Comparison of ENCODE assay signal across 14 cellular contexts in genomic region chr20:31470946-31471345, GRCh38. TPM values are rescaled to one million over a fixed set of nuclear protein-coding genes. Genes with fewer than 3 reads are reported as not detected.
DNase-seq lines count a peak whose midpoint lies in the region; ATAC-seq and TF ChIP-seq lines count a peak whose summit lies in the region.
"Not testable (repeated sequence)": the region's sequence is repeated elsewhere in the genome, so short reads cannot be mapped to it uniquely, and the experiment has no call there.
"Had no signal": no experiment of that assay in that cellular context is flagged by ENCODE, and none has a peak within 500 bp of the region (broad histone marks: within the 10 kb centered on the region; RNA-seq: fewer than 3 reads in every experiment).

No MANE protein-coding gene starts in this region.

- ATAC-seq in RWPE2 (ENCODE audit: low read depth), result not testable (repeated sequence)

- peaks cover 24% of the 10 kb centered on the region for H3K36me3 Mint-ChIP-seq in glutamatergic neuron (ENCODE audit: unreplicated experiment)

- H3K27me3 ChIP-seq in RWPE2 (ENCODE audit: insufficient read depth, poor library complexity, severe bottlenecking), result not testable (repeated sequence)

- not testable (repeated sequence) for H3K4me3 ChIP-seq in RWPE2 (ENCODE audit: severe bottlenecking)

- not testable (repeated sequence) for H3K4me1 ChIP-seq in RWPE2 (ENCODE audit: insufficient read depth, poor library complexity, severe bottlenecking)

- not testable (repeated sequence) for H3K4me1 Mint-ChIP-seq in glutamatergic neuron (ENCODE audit: low read depth, unreplicated experiment)

- TF ChIP-seq CTCF in RWPE2 (IDR thresholded peaks at IDR 0.05; ENCODE audit: poor library complexity, severe bottlenecking); glutamatergic neuron (IDR thresholded peaks at IDR 0.05; ENCODE audit: partially characterized antibody, unreplicated experiment): not testable (repeated sequence)

- not testable (repeated sequence) for H3K9me3 ChIP-seq in RWPE2 (ENCODE audit: severe bottlenecking)

- not testable (repeated sequence) for H3K4me3 Mint-ChIP-seq in glutamatergic neuron (ENCODE audit: unreplicated experiment)

- H3K27me3 Mint-ChIP-seq in glutamatergic neuron (ENCODE audit: unreplicated experiment), result peaks cover 20% of the 10 kb centered on the region

- H3K9me3 Mint-ChIP-seq in glutamatergic neuron (ENCODE audit: unreplicated experiment), result peaks cover 14% of the 10 kb centered on the region

- DNase-seq in RWPE2 (ENCODE audit: low spot score), result peak; percentile 60
- peak; percentile 2 for DNase-seq in activated effector memory CD4-positive, alpha-beta T cell treated with anti-CD3 and anti-CD28 coated beads, Interleukin-2, amount 50 U/mL, for 16 hours
- peak; percentile 60 for DNase-seq in glutamatergic neuron

- H3K27ac ChIP-seq in RWPE2 (ENCODE audit: poor library complexity, severe bottlenecking), result not testable (repeated sequence)

- H3K27ac Mint-ChIP-seq in glutamatergic neuron (ENCODE audit: unreplicated experiment), result not testable (repeated sequence)

- not testable (repeated sequence) for H3K36me3 ChIP-seq in RWPE2 (ENCODE audit: low read depth)

RNA-seq across cellular contexts. Expression of gene DEFB124, which starts 4.0 kb away (rescaled TPM):
- total RNA-seq in glutamatergic neuron (ENCODE audit: unreplicated experiment), result not detected
- total RNA-seq: A172; A673; B cell; Caco-2; Calu3; CD4-positive, alpha-beta memory T cell; CD4-positive, alpha-beta T cell; CD4-positive, CD25-positive, alpha-beta regulatory T cell; CD8-positive, alpha-beta memory T cell; CD8-positive, alpha-beta T cell; Daoy had no signal

RNA-seq across cellular contexts. Expression of gene REM1, which starts 4.1 kb away (rescaled TPM):
- 2.8 TPM for total RNA-seq in glutamatergic neuron (ENCODE audit: unreplicated experiment)
- total RNA-seq: A172; A673; B cell; Caco-2; Calu3; CD4-positive, alpha-beta memory T cell; CD4-positive, alpha-beta T cell; CD4-positive, CD25-positive, alpha-beta regulatory T cell; CD8-positive, alpha-beta memory T cell; CD8-positive, alpha-beta T cell; Daoy had no signal

RNA-seq across cellular contexts. Expression of gene DEFB123, which starts 30.5 kb away (rescaled TPM):
- total RNA-seq in glutamatergic neuron (ENCODE audit: unreplicated experiment), result not detected
- total RNA-seq: A172; A673; B cell; Caco-2; Calu3; CD4-positive, alpha-beta memory T cell; CD4-positive, alpha-beta T cell; CD4-positive, CD25-positive, alpha-beta regulatory T cell; CD8-positive, alpha-beta memory T cell; CD8-positive, alpha-beta T cell; Daoy had no signal

RNA-seq across cellular contexts. Expression of gene HM13, which starts 43.3 kb away (rescaled TPM):
- total RNA-seq in glutamatergic neuron (ENCODE audit: unreplicated experiment), result 320 TPM

Comparison
In these comparisons a context has a peak if more than half of its experiments do, and no peak if none do; other contexts are left out.
1. DNase-seq: peak in every context shown above with its lines; median percentile 60 in RWPE2; 60 in glutamatergic neuron; 2 in activated effector memory CD4-positive, alpha-beta T cell treated with anti-CD3 and anti-CD28 coated beads, Interleukin-2, amount 50 U/mL, for 16 hours.